1 cellular context compared by ENCODE assay signal in genomic region chr4:16827762-16828724, GRCh38.
TF ChIP-seq lines count a peak whose summit lies in the region.

No MANE protein-coding gene starts in this region.

TF ChIP-seq in GM23338, 12 proteins besides CTCF, POLR2A, EP300 and RAD21 (continued from another document):
- TF ChIP-seq, protein P1, sequence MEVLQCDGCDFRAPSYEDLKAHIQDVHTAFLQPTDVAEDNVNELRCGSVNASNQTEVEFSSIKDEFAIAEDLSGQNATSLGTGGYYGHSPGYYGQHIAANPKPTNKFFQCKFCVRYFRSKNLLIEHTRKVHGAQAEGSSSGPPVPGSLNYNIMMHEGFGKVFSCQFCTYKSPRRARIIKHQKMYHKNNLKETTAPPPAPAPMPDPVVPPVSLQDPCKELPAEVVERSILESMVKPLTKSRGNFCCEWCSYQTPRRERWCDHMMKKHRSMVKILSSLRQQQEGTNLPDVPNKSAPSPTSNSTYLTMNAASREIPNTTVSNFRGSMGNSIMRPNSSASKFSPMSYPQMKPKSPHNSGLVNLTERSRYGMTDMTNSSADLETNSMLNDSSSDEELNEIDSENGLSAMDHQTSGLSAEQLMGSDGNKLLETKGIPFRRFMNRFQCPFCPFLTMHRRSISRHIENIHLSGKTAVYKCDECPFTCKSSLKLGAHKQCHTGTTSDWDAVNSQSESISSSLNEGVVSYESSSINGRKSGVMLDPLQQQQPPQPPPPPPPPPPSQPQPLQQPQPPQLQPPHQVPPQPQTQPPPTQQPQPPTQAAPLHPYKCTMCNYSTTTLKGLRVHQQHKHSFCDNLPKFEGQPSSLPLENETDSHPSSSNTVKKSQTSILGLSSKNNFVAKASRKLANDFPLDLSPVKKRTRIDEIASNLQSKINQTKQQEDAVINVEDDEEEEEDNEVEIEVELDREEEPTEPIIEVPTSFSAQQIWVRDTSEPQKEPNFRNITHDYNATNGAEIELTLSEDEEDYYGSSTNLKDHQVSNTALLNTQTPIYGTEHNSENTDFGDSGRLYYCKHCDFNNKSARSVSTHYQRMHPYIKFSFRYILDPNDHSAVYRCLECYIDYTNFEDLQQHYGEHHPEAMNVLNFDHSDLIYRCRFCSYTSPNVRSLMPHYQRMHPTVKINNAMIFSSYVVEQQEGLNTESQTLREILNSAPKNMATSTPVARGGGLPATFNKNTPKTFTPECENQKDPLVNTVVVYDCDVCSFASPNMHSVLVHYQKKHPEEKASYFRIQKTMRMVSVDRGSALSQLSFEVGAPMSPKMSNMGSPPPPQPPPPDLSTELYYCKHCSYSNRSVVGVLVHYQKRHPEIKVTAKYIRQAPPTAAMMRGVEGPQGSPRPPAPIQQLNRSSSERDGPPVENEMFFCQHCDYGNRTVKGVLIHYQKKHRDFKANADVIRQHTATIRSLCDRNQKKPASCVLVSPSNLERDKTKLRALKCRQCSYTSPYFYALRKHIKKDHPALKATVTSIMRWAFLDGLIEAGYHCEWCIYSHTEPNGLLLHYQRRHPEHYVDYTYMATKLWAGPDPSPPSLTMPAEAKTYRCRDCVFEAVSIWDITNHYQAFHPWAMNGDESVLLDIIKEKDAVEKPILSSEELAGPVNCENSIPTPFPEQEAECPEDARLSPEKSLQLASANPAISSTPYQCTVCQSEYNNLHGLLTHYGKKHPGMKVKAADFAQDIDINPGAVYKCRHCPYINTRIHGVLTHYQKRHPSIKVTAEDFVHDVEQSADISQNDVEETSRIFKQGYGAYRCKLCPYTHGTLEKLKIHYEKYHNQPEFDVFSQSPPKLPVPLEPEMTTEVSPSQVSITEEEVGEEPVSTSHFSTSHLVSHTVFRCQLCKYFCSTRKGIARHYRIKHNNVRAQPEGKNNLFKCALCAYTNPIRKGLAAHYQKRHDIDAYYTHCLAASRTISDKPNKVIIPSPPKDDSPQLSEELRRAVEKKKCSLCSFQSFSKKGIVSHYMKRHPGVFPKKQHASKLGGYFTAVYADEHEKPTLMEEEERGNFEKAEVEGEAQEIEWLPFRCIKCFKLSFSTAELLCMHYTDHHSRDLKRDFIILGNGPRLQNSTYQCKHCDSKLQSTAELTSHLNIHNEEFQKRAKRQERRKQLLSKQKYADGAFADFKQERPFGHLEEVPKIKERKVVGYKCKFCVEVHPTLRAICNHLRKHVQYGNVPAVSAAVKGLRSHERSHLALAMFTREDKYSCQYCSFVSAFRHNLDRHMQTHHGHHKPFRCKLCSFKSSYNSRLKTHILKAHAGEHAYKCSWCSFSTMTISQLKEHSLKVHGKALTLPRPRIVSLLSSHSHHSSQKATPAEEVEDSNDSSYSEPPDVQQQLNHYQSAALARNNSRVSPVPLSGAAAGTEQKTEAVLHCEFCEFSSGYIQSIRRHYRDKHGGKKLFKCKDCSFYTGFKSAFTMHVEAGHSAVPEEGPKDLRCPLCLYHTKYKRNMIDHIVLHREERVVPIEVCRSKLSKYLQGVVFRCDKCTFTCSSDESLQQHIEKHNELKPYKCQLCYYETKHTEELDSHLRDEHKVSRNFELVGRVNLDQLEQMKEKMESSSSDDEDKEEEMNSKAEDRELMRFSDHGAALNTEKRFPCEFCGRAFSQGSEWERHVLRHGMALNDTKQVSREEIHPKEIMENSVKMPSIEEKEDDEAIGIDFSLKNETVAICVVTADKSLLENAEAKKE (CRISPR knock-in tag; IDR thresholded peaks at IDR 0.05) = no peak
- TF ChIP-seq JUNB (IDR thresholded peaks at IDR 0.05; ENCODE audit: unreplicated experiment) (no peak), ETS1 (IDR thresholded peaks at IDR 0.05) (no peak), ZNF331 (CRISPR knock-in tag; IDR thresholded peaks at IDR 0.05; ENCODE audit: low read depth) (no peak)
